In genomic region chr1:55067914-55068313, GRCh38 we compare ENCODE assay signal across 19 cellular contexts. TPM values are rescaled to one million over a fixed set of nuclear protein-coding genes. Genes with fewer than 3 reads are reported as not detected.
DNase-seq lines count a peak whose midpoint lies in the region; ATAC-seq, FAIRE-seq and TF ChIP-seq lines count a peak whose summit lies in the region.
"Had no signal": no experiment of that assay in that cellular context is flagged by ENCODE, and none has a peak within 500 bp of the region (broad histone marks: within the 10 kb centered on the region; RNA-seq: fewer than 3 reads in every experiment).

No MANE protein-coding gene starts in this region.

- POLR2A ChIA-PET in GM12878 (lab: Charles Lee) = no interaction called here

- H3K4me3 ChIP-seq in left ventricle myocardium inferior (no peak overlapping the region), right cardiac atrium (ENCODE audit: low read length) (no peak overlapping the region), GM12878 (no peak overlapping the region), osteoblast (ENCODE audit: insufficient read depth, low read length) (no peak overlapping the region), MG63 (no peak overlapping the region)

- H3K9me3 ChIP-seq in left ventricle myocardium inferior (replicated peaks) = no peaks in the 10 kb centered on the region
- H3K9me3 ChIP-seq in right cardiac atrium (ENCODE audit: control insufficient read depth, low read length) = no peaks in the 10 kb centered on the region
- H3K9me3 ChIP-seq in GM12878 (replicated peaks; ENCODE audit: control insufficient read depth, insufficient read depth, low read length) = no peaks in the 10 kb centered on the region
- no peaks in the 10 kb centered on the region for H3K9me3 ChIP-seq in osteoblast (ENCODE audit: low read depth, low read length)
- no peaks in the 10 kb centered on the region for H3K9me3 ChIP-seq in MG63
- H3K9me3 ChIP-seq: BE2C had no signal

- WGBS in right cardiac atrium = 75% methylated on average over 1 of the region's 1 CpG
- WGBS in GM12878 (ENCODE audit: insufficient coverage, insufficient replicate concordance, low lambda C conversion rate, missing lambda C conversion rate) = 93% methylated on average over 1 of the region's 1 CpG

- H2AFZ ChIP-seq in GM12878 (ENCODE audit: control insufficient read depth, low read depth, low read length) (no peak overlapping the region), osteoblast (ENCODE audit: low read length) (no peak overlapping the region)

- H3K27me3 ChIP-seq in left ventricle myocardium inferior (ENCODE audit: low read depth) = no peaks in the 10 kb centered on the region
- no peaks in the 10 kb centered on the region for H3K27me3 ChIP-seq in right cardiac atrium (ENCODE audit: control insufficient read depth, insufficient read depth)
- no peaks in the 10 kb centered on the region for H3K27me3 ChIP-seq in GM12878 (replicated peaks in 1 of 2; ENCODE audit: control insufficient read depth in 2 of 2, insufficient read depth in 2 of 2, low read length in 1 of 2)
- H3K27me3 ChIP-seq in osteoblast (ENCODE audit: insufficient read depth, low read length) = no peaks in the 10 kb centered on the region
- H3K27me3 ChIP-seq in MG63 = no peaks in the 10 kb centered on the region
- H3K27me3 ChIP-seq: BE2C had no signal

- H3K4me2 ChIP-seq in GM12878 (ENCODE audit: control insufficient read depth, insufficient read depth) (no peak overlapping the region), osteoblast (ENCODE audit: insufficient read depth, low read length) (no peak overlapping the region)

- H3K4me1 ChIP-seq in left ventricle myocardium inferior (peaks cover 75% of the 10 kb centered on the region), right cardiac atrium (ENCODE audit: control insufficient read depth, insufficient read depth, low read length) (peaks cover 8% of the 10 kb centered on the region), GM12878 (ENCODE audit: control insufficient read depth, insufficient read depth, low read length) (no peaks in the 10 kb centered on the region), osteoblast (ENCODE audit: insufficient read depth, low read length) (peaks cover 10% of the 10 kb centered on the region)

- H3K9ac ChIP-seq in GM12878 (ENCODE audit: control insufficient read depth, insufficient read depth, low read length) = no peak overlapping the region

- intact Hi-C loops in left ventricle myocardium inferior (cut with micrococcal nuclease) (no loop called here), right cardiac atrium (cut with DNase I) (no loop called here), GM12878 (cut with micrococcal nuclease; ENCODE audit: unreplicated experiment) (no loop called here)

- CTCF ChIA-PET in GM12878 (lab: Yijun Ruan, JAX) = no interaction called here

- in situ Hi-C loops in GM12878 (cut with MboI) = no loop called here

- TF ChIP-seq POLR2A in GM12878 (IDR thresholded peaks at IDR 0.05; ENCODE audit: low read depth, low read length) = no peak

- no peak for ATAC-seq in right cardiac atrium
- ATAC-seq in GM12878 = no peak

- no peak for TF ChIP-seq EP300 in GM12878 (IDR thresholded peaks at IDR 0.05; ENCODE audit: borderline replicate concordance in 1 of 2, control insufficient read depth in 1 of 2, low read depth in 2 of 2, low read length in 2 of 2)

- peak overlapping the region; percentile 88 for H3K27ac ChIP-seq in left ventricle myocardium inferior (replicated peaks)
- H3K27ac ChIP-seq in right cardiac atrium (ENCODE audit: low read length) = no peak overlapping the region
- no peak overlapping the region for H3K27ac ChIP-seq in GM12878 (ENCODE audit: control insufficient read depth, insufficient read depth)
- no peak overlapping the region for H3K27ac ChIP-seq in osteoblast (ENCODE audit: low read depth, low read length)

- H3K79me2 ChIP-seq in GM12878 (ENCODE audit: control insufficient read depth, insufficient read depth, low read length) (no peaks in the 10 kb centered on the region), osteoblast (ENCODE audit: insufficient read depth, low read length) (no peaks in the 10 kb centered on the region)

- no peak for TF ChIP-seq RAD21 in GM12878 (IDR thresholded peaks at IDR 0.05; ENCODE audit: insufficient read depth, low read depth, low read length)

- RAD21 ChIA-PET in GM12878 (lab: Charles Lee; ENCODE audit: unreplicated experiment) = no interaction called here

- TSS peak; percentile 35 for BruUV-seq in GM12878 (replicated peaks; lab: Mats Ljungman, UMichigan)

- SMC1A ChIA-PET in GM12878 (lab: Charles Lee; ENCODE audit: uncharacterized antibody, unreplicated experiment) = no interaction called here

- peaks cover 63% of the 10 kb centered on the region for H3K36me3 ChIP-seq in left ventricle myocardium inferior
- H3K36me3 ChIP-seq in GM12878 (ENCODE audit: control insufficient read depth in 2 of 2, insufficient read depth in 2 of 2, low read length in 1 of 2) = peaks cover 18 to 33% of the 10 kb centered on the region in 2 experiments
- peaks cover 57% of the 10 kb centered on the region for H3K36me3 ChIP-seq in osteoblast (ENCODE audit: insufficient read depth, low read length)
- peaks cover 59% of the 10 kb centered on the region for H3K36me3 ChIP-seq in MG63

- DNase-seq in left ventricle myocardium inferior (no peak), right cardiac atrium (no peak), GM12878 (ENCODE audit: low read depth, low spot score) (no peak), osteoblast (ENCODE audit: insufficient read length, low spot score, missing footprints) (peak; percentile 44), MG63 (no peak), NCI-H82 (lab: John Stamatoyannopoulos, UW) (no peak)
- DNase-seq: ACHN; BE2C; CD4-positive, CD25-positive, alpha-beta regulatory T cell; CD8-positive, alpha-beta memory T cell; COR-L47; DMS53; DND-41; EL had no signal

- FAIRE-seq in GM12878 (lab: Jason Lieb, UNC) = no peak
- FAIRE-seq: GM12891, GM19239, H1 had no signal

- H4K20me1 ChIP-seq in GM12878 (ENCODE audit: control insufficient read depth, insufficient read depth) (no peaks in the 10 kb centered on the region), osteoblast (ENCODE audit: insufficient read depth, low read length) (peaks cover 12% of the 10 kb centered on the region)

- TF ChIP-seq CTCF in left ventricle myocardium inferior (IDR thresholded peaks at IDR 0.05; ENCODE audit: borderline replicate concordance) = no peak
- TF ChIP-seq CTCF in GM12878 (IDR thresholded peaks at IDR 0.05 in 2 of 3, conservative IDR thresholded peaks at IDR 0.05 in 1 of 3; ENCODE audit: control insufficient read depth in 2 of 3, extremely low read depth in 1 of 3, insufficient read depth in 1 of 3, low read depth in 3 of 3, low read length in 3 of 3) = no peak
- no peak for TF ChIP-seq CTCF in osteoblast (IDR thresholded peaks at IDR 0.05; ENCODE audit: extremely low read depth, low read depth, low read length)

TF ChIP-seq in GM12878, 131 proteins besides CTCF, POLR2A, EP300 and RAD21 (continues in another document):
- TF ChIP-seq RCOR1 (conservative IDR thresholded peaks at IDR 0.05; ENCODE audit: low read depth, low read length) (no peak), ZNF217 (IDR thresholded peaks at IDR 0.05) (no peak), NBN (IDR thresholded peaks at IDR 0.05) (no peak), TAF1 (IDR thresholded peaks at IDR 0.05; ENCODE audit: borderline replicate concordance, low read depth, low read length) (no peak), CEBPB (IDR thresholded peaks at IDR 0.05; ENCODE audit: borderline replicate concordance in 1 of 2, low read depth in 2 of 2, low read length in 2 of 2) (no peak), ZBTB4 (CRISPR knock-in tag; IDR thresholded peaks at IDR 0.05) (no peak)

RNA-seq across cellular contexts. Expression of gene PCSK9, which starts 28.6 kb away (rescaled TPM):
- total RNA-seq in left ventricle myocardium inferior (not detected), right cardiac atrium (not detected), GM12878 (2014; rRNA removed) (not detected in 2 replicates), GM12878 (2014; rRNA removed; fragmentation: Illumina TruSeq; extraction: Trizol) (not detected in 2 replicates), GM12878 (2021) (0.15 and 0.21 TPM in 2 replicates), osteoblast (3.5 and 6.5 TPM in 2 replicates)
- polyA plus RNA-seq in right cardiac atrium (0.05 TPM), GM12878 (2011; rRNA removed) (not detected in 2 replicates), GM12878 (2014; fragmentation: Illumina TruSeq; extraction: Trizol) (not detected in 2 replicates), GM12878 (2014; fragmentation: Nextera tagmentation; extraction: Ambion mirVana) (not detected), GM12878 (2014; rRNA removed) (not detected in 2 replicates), GM12878 (2016; fragmentation: Nextera tagmentation; extraction: Ambion mirVana) (under 1 TPM in 1 of 2 experiments, not detected in 1; 0.03 TPM)
- not detected in 2 replicates for total RNA-seq in GM12878 (2013; cell fraction: nucleolus; rRNA removed)
- not detected for polyA plus RNA-seq in GM12878 (2011; ENCODE audit: low read depth)
- polyA plus RNA-seq in GM12878 (2011; cell fraction: cytosol; rRNA removed) = not detected in 2 replicates
- polyA plus RNA-seq in GM12878 (2011; cell fraction: nucleus; rRNA removed) = 0.04 and 0.07 TPM in 2 replicates
- polyA plus RNA-seq in GM12878 (2012) = not detected in 2 replicates
- polyA minus RNA-seq in GM12878 (2011; rRNA and poly(A)+ RNA removed) = not detected in 2 replicates
- 2.1 and 2.6 TPM in 2 replicates for polyA minus RNA-seq in GM12878 (2011; cell fraction: cytosol; rRNA and poly(A)+ RNA removed)
- 0.12 and 0.57 TPM in 2 replicates for polyA minus RNA-seq in GM12878 (2011; cell fraction: nucleus; rRNA and poly(A)+ RNA removed)
- not detected in 2 replicates for total RNA-seq in MG63 (2014; rRNA removed; shearing (Covaris generic); ENCODE audit: low replicate concordance)
- total RNA-seq: A172; CD4-positive, CD25-positive, alpha-beta regulatory T cell; CD8-positive, alpha-beta memory T cell; G401 had no signal
- polyA plus RNA-seq: CD4-positive, CD25-positive, alpha-beta regulatory T cell; CD8-positive, alpha-beta memory T cell had no signal
